18 cellular contexts compared by ENCODE assay signal in the genomic region with DNA sequence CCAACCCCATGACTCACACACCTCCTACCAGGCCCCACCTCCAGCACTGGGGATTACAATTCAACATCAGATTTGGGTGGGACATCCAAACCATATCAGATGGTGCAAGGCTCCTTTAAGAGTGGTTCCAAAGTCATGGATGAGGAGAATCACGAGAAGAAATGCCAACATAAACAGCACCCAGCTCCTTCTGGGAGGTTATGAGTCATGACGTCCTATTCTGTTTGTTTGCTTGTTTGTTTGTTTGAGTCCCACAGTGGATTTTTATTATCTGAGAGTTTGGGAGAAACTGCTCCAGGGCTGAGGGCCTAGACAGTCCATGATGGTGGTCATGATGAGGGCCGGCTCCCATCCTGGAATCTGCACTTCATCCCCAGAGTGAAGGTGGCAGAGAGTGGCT.
DNase-seq lines count a peak whose midpoint lies in the region; ATAC-seq, FAIRE-seq and TF ChIP-seq lines count a peak whose summit lies in the region.
"Had no signal": no experiment of that assay in that cellular context is flagged by ENCODE, and none has a peak within 500 bp of the region (broad histone marks: within the 10 kb centered on the region; RNA-seq: fewer than 3 reads in every experiment).

No MANE protein-coding gene starts in this region.

- H3K4me2 ChIP-seq in A549: no peak overlapping the region
- H3K4me2 ChIP-seq: BLaER1, GM23338 had no signal

- peaks cover 24% of the 10 kb centered on the region for H3K27me3 Mint-ChIP-seq in activated naive CD8-positive, alpha-beta T cell treated with anti-CD3 and anti-CD28 coated beads, Interleukin-2, amount 50 U/mL, for 24 hours

- CTCF ChIA-PET in A549 (lab: Yijun Ruan, JAX): interaction anchor here (1.9 kb wide), 1 partner anchor 455 kb away, joined by 6 read pairs; no protein-coding TSS in a partner anchor

- no peak for TF ChIP-seq EP300 in A549 (IDR thresholded peaks at IDR 0.05)

- ATAC-seq in A549: peak in 1 of 2 experiments; percentile 55; a peak in 2 of 6 replicates
- no peak for ATAC-seq in activated naive CD8-positive, alpha-beta T cell treated with anti-CD3 and anti-CD28 coated beads, Interleukin-2, amount 50 U/mL, for 24 hours
- ATAC-seq: GM23338 had no signal

- 26% methylated on average over 3 of the region's 3 CpGs for WGBS in A549 (ENCODE audit: missing lambda C conversion rate)

- TF ChIP-seq POLR2A in A549 (IDR thresholded peaks at IDR 0.05; ENCODE audit: low read length): no peak

- no peaks in the 10 kb centered on the region for H3K4me1 Mint-ChIP-seq in activated naive CD8-positive, alpha-beta T cell treated with anti-CD3 and anti-CD28 coated beads, Interleukin-2, amount 50 U/mL, for 24 hours

- peak; percentile 24 for DNase-seq in DMS53 (lab: John Stamatoyannopoulos, UW)
- no peak for DNase-seq in DMS53 treated with DMSO at 0.1 percent for 48 hours (lab: John Stamatoyannopoulos, UW; ENCODE audit: unreplicated experiment)
- no peak for DNase-seq in A549 (ENCODE audit: low read depth in 1 of 2, low spot score in 1 of 2)
- peak; percentile 2 for DNase-seq in astrocyte of the hippocampus (ENCODE audit: low read depth, low spot score)
- peak; percentile 8 for DNase-seq in renal cortical epithelial cell (ENCODE audit: low read depth)
- no peak for DNase-seq in NCI-H526 (lab: John Stamatoyannopoulos, UW)
- DNase-seq in activated naive CD8-positive, alpha-beta T cell treated with anti-CD3 and anti-CD28 coated beads, Interleukin-2, amount 50 U/mL, for 24 hours: no peak
- DNase-seq: CD4-positive, alpha-beta memory T cell; DMS153; GDM1; HCEC 1CT had no signal

- H3K4me3 Mint-ChIP-seq in activated naive CD8-positive, alpha-beta T cell treated with anti-CD3 and anti-CD28 coated beads, Interleukin-2, amount 50 U/mL, for 24 hours: no peak overlapping the region
- H3K4me3 Mint-ChIP-seq: CD14-positive monocyte; CD4-positive, alpha-beta memory T cell; GM23338 had no signal

- FAIRE-seq in A549 (lab: Jason Lieb, UNC): no peak
- FAIRE-seq: GM12892, GM18507, H54 had no signal

- H3K4me3 ChIP-seq in A549: no peak overlapping the region
- H3K4me3 ChIP-seq: BLaER1, GM23338 had no signal

- no peak overlapping the region for H3K27ac Mint-ChIP-seq in activated naive CD8-positive, alpha-beta T cell treated with anti-CD3 and anti-CD28 coated beads, Interleukin-2, amount 50 U/mL, for 24 hours
- H3K27ac Mint-ChIP-seq: CD14-positive monocyte; CD4-positive, alpha-beta memory T cell; GM23338 had no signal

- TF ChIP-seq CTCF in A549 (IDR thresholded peaks at IDR 0.05): no peak

- POLR2A ChIA-PET in A549 (lab: Yijun Ruan, JAX): no interaction called here

- no peak overlapping the region for H3K27ac ChIP-seq in A549
- H3K27ac ChIP-seq: 22Rv1, BLaER1 had no signal

- no peaks in the 10 kb centered on the region for H3K9me3 ChIP-seq in A549
- H3K9me3 ChIP-seq: BLaER1 had no signal

- peaks cover 5% of the 10 kb centered on the region for H3K9me3 Mint-ChIP-seq in activated naive CD8-positive, alpha-beta T cell treated with anti-CD3 and anti-CD28 coated beads, Interleukin-2, amount 50 U/mL, for 24 hours
- H3K9me3 Mint-ChIP-seq: CD4-positive, alpha-beta memory T cell had no signal

- no peaks in the 10 kb centered on the region; the same call in 2 of the 3 replicates for H3K4me1 ChIP-seq in A549
- H3K4me1 ChIP-seq: BLaER1 had no signal

- TF ChIP-seq RAD21 in A549 (conservative IDR thresholded peaks at IDR 0.05 in 1 of 2, IDR thresholded peaks at IDR 0.05 in 1 of 2): no peak

- H3K36me3 Mint-ChIP-seq in activated naive CD8-positive, alpha-beta T cell treated with anti-CD3 and anti-CD28 coated beads, Interleukin-2, amount 50 U/mL, for 24 hours (ENCODE audit: low read depth): peaks cover 6% of the 10 kb centered on the region
- H3K36me3 Mint-ChIP-seq: CD14-positive monocyte; CD4-positive, alpha-beta memory T cell had no signal

TF ChIP-seq in A549, 52 proteins besides CTCF, POLR2A, EP300 and RAD21:
- TF ChIP-seq FOSL2 (IDR thresholded peaks at IDR 0.05) (no peak), FOSL2 (CRISPR knock-in tag; IDR thresholded peaks at IDR 0.05) (0 out of 2 replicates have a peak, but pooled peaks have one; percentile 12), JUN (IDR thresholded peaks at IDR 0.05) (no peak)

Comparison
In these comparisons a context has a peak if more than half of its experiments do, and no peak if none do; other contexts are left out.
1. DNase-seq: peak in DMS53 (single experiment), astrocyte of the hippocampus (single experiment) and renal cortical epithelial cell (single experiment); none in DMS53 treated with DMSO at 0.1 percent for 48 hours (single experiment), A549 (0 of 2), NCI-H526 (0 of 2) and activated naive CD8-positive, alpha-beta T cell treated with anti-CD3 and anti-CD28 coated beads, Interleukin-2, amount 50 U/mL, for 24 hours (single experiment).